Comparison of ENCODE assay signal across 8 cellular contexts in the genomic region with DNA sequence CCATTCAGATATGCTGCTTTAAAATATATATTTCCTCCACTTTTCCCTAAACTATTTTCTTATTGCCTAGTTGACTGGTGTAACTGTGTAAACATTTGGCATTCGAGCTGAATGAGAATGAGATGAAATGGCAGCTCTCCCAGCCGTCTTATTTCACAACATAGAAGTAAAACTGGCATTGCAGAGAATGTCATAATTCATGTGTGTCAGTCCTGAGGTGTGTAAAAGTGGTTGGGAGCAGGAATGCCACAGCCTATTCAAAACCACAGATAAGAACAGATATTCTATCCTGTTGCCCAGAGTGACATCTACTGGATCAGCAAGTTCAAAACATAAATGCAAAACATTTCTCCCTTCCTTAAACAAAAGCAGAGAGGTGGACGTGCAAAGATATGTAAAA.
DNase-seq lines count a peak whose midpoint lies in the region; ATAC-seq and TF ChIP-seq lines count a peak whose summit lies in the region.
"Had no signal": no experiment of that assay in that cellular context is flagged by ENCODE, and none has a peak within 500 bp of the region (broad histone marks: within the 10 kb centered on the region; RNA-seq: fewer than 3 reads in every experiment).

No MANE protein-coding gene starts in this region.

- DNase-seq in HEK293T (ENCODE audit: extremely low spot score) (no peak), NCI-H748 treated with DMSO at 0.1 percent for 48 hours (lab: John Stamatoyannopoulos, UW) (peak; percentile 6), fibroblast of gingiva (ENCODE audit: low read depth) (peak; percentile 88), skeletal muscle cell (ENCODE audit: low read depth) (peak; percentile 79)
- DNase-seq: H9 had no signal

- CTCF ChIA-PET in HEK293T (lab: Yijun Ruan, JAX), result no interaction called here

- no peak overlapping the region for H3K4me3 ChIP-seq in skeletal muscle cell (ENCODE audit: low read depth, low read length)

- POLR2A ChIA-PET in HEK293T (lab: Yijun Ruan, JAX), result no interaction called here

- ATAC-seq in HG02970 (IDR thresholded peaks at IDR 0.05; ENCODE audit: low FRiP score, unreplicated experiment), result no peak
- no peak for ATAC-seq in HG03108 (IDR thresholded peaks at IDR 0.05; ENCODE audit: unreplicated experiment)
- no peak for ATAC-seq in GM18858 (IDR thresholded peaks at IDR 0.05; ENCODE audit: unreplicated experiment)

TF ChIP-seq in HEK293T, 16 proteins besides CTCF, POLR2A, EP300 and RAD21:
- TF ChIP-seq SUZ12 (IDR thresholded peaks at IDR 0.05) (no peak), FOXA1 (IDR thresholded peaks at IDR 0.05) (no peak), NFRKB (IDR thresholded peaks at IDR 0.05) (no peak), PKNOX1 (IDR thresholded peaks at IDR 0.05) (peak; percentile 41), FOXK2 (IDR thresholded peaks at IDR 0.05) (no peak)
